In the genomic region with DNA sequence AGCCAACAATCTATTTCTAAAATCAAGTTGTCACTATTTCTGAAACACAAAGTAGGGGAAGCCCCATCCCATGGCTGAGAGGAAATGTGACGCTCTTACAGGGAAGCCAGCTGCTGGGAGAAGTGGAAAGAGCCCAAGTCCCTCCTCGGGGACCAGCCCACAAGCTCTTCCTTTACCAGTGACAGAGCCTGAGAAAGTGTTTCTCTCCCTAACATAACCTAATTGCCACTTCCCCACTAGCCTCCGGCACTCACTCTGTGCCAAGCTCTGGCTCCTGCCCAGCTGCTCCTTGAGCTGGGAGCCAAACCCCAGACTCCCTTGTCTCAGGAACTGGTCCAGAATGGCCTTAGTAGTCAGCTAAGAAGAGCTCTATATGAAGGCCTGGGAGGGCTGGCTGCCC, we compare ENCODE assay signal across 14 cellular contexts. TPM values are rescaled to one million over a fixed set of nuclear protein-coding genes. Genes with fewer than 3 reads are reported as not detected.
DNase-seq lines count a peak whose midpoint lies in the region; ATAC-seq, FAIRE-seq and TF ChIP-seq lines count a peak whose summit lies in the region.
"Had no signal": no experiment of that assay in that cellular context is flagged by ENCODE, and none has a peak within 500 bp of the region (broad histone marks: within the 10 kb centered on the region; RNA-seq: fewer than 3 reads in every experiment).

No MANE protein-coding gene starts in this region.

- H3K4me3 Mint-ChIP-seq in WTC11, result no peak overlapping the region
- no peak overlapping the region for H3K4me3 Mint-ChIP-seq in stimulated activated naive CD8-positive, alpha-beta T cell treated with anti-CD3 and anti-CD28 coated beads, Interleukin-15, amount 100 ng/mL, for 72 hours
- H3K4me3 Mint-ChIP-seq: activated naive CD4-positive, alpha-beta T cell treated with anti-CD3 and anti-CD28 coated beads, Interleukin-2, amount 10 ng/mL, durations not matched to agents 7 days and 5 days; nephron had no signal

- H3K4me1 ChIP-seq in testis, result peaks cover 8% of the 10 kb centered on the region

- POLR2A ChIA-PET in WTC11 (lab: Charles Lee), result no interaction called here

- no peaks in the 10 kb centered on the region for H3K36me3 Mint-ChIP-seq in WTC11
- H3K36me3 Mint-ChIP-seq: activated naive CD4-positive, alpha-beta T cell treated with anti-CD3 and anti-CD28 coated beads, Interleukin-2, amount 10 ng/mL, durations not matched to agents 7 days and 5 days had no signal

- intact Hi-C loops in left colon (cut with DNase I, micrococcal nuclease) (no loop called here), testis (cut with DNase I; ENCODE audit: low total_unique reads) (no loop called here)

- H3K4me3 ChIP-seq in astrocyte of the spinal cord (ENCODE audit: low read depth, low read length), result no peak overlapping the region
- H3K4me3 ChIP-seq in testis, result no peak overlapping the region

- H3K36me3 ChIP-seq in testis (ENCODE audit: low read depth, missing control alignments), result no peaks in the 10 kb centered on the region

- in situ Hi-C loops in astrocyte of the spinal cord (cut with HindIII; ENCODE audit: low sequenced_read_pairs), result no loop called here

- H3K4me1 Mint-ChIP-seq in WTC11, result peaks cover 39% of the 10 kb centered on the region
- H3K4me1 Mint-ChIP-seq in stimulated activated naive CD8-positive, alpha-beta T cell treated with anti-CD3 and anti-CD28 coated beads, Interleukin-15, amount 100 ng/mL, for 72 hours, result no peaks in the 10 kb centered on the region

- FAIRE-seq in HTR-8/SVneo (lab: Jason Lieb, UNC), result no peak

- TF ChIP-seq CTCF in astrocyte of the spinal cord (IDR thresholded peaks at IDR 0.05; ENCODE audit: low read depth, low read length) (no peak), testis (IDR thresholded peaks at IDR 0.05) (no peak), WTC11 (IDR thresholded peaks at IDR 0.05) (no peak)

- H3K9me3 Mint-ChIP-seq in WTC11, result no peaks in the 10 kb centered on the region
- no peaks in the 10 kb centered on the region for H3K9me3 Mint-ChIP-seq in stimulated activated naive CD8-positive, alpha-beta T cell treated with anti-CD3 and anti-CD28 coated beads, Interleukin-15, amount 100 ng/mL, for 72 hours
- H3K9me3 Mint-ChIP-seq: activated naive CD4-positive, alpha-beta T cell treated with anti-CD3 and anti-CD28 coated beads, Interleukin-2, amount 10 ng/mL, durations not matched to agents 7 days and 5 days; nephron had no signal

- H3K27ac ChIP-seq in testis, result no peak overlapping the region

- H3K27me3 Mint-ChIP-seq in WTC11 (ENCODE audit: low read depth), result no peaks in the 10 kb centered on the region
- peaks cover 38% of the 10 kb centered on the region for H3K27me3 Mint-ChIP-seq in stimulated activated naive CD8-positive, alpha-beta T cell treated with anti-CD3 and anti-CD28 coated beads, Interleukin-15, amount 100 ng/mL, for 72 hours

- ATAC-seq in left colon (peak; percentile 45), GM18867 (IDR thresholded peaks at IDR 0.05; ENCODE audit: unreplicated experiment) (no peak), WTC11 (no peak)
- no peak for ATAC-seq in stimulated activated naive CD8-positive, alpha-beta T cell treated with anti-CD3 and anti-CD28 coated beads, Interleukin-15, amount 100 ng/mL, for 72 hours

- no peak for TF ChIP-seq POLR2A in testis (IDR thresholded peaks at IDR 0.05)

- DNase-seq in NCI-H1092 treated with DMSO at 0.1 percent for 48 hours (lab: John Stamatoyannopoulos, UW), result peak; percentile 39
- peak; percentile 16 for DNase-seq in astrocyte of the spinal cord (ENCODE audit: low read depth, low spot score)
- DNase-seq in left colon, result peak in 1 of 2 donors; percentile 30
- DNase-seq in testis, result peak; percentile 27
- no peak for DNase-seq in HTR-8/SVneo (ENCODE audit: insufficient read length, low spot score)
- DNase-seq in WTC11 (ENCODE audit: low spot score), result no peak
- DNase-seq in stimulated activated naive CD8-positive, alpha-beta T cell treated with anti-CD3 and anti-CD28 coated beads, Interleukin-15, amount 100 ng/mL, for 72 hours, result no peak
- DNase-seq: activated CD4-positive, alpha-beta T cell treated with anti-CD3 and anti-CD28 coated beads, Interleukin-2, amount 50 U/mL, for 4 hours; activated naive CD4-positive, alpha-beta T cell treated with anti-CD3 and anti-CD28 coated beads, Interleukin-2, amount 10 ng/mL, durations not matched to agents 7 days and 5 days; effector memory CD4-positive, alpha-beta T cell; GOT3; NCI-H82 had no signal

- no peaks in the 10 kb centered on the region for H3K27me3 ChIP-seq in testis

- WGBS in testis, 2 donors, result 44 to 65% methylated on average over 3 of the region's 3 CpGs

- CTCF ChIA-PET in WTC11 (lab: Charles Lee), result no interaction called here

- H3K27ac Mint-ChIP-seq in WTC11, result no peak overlapping the region
- peak overlapping the region in 1 of 2 donors; percentile 77 for H3K27ac Mint-ChIP-seq in stimulated activated naive CD8-positive, alpha-beta T cell treated with anti-CD3 and anti-CD28 coated beads, Interleukin-15, amount 100 ng/mL, for 72 hours
- H3K27ac Mint-ChIP-seq: activated naive CD4-positive, alpha-beta T cell treated with anti-CD3 and anti-CD28 coated beads, Interleukin-2, amount 10 ng/mL, durations not matched to agents 7 days and 5 days; nephron had no signal

- no peaks in the 10 kb centered on the region for H3K9me3 ChIP-seq in testis

TF ChIP-seq in WTC11, 78 proteins besides CTCF, POLR2A, EP300 and RAD21:
- TF ChIP-seq NFE2L1 (CRISPR knock-in tag; IDR thresholded peaks at IDR 0.05) (no peak), JAZF1 (CRISPR knock-in tag; IDR thresholded peaks at IDR 0.05) (no peak), RELA (CRISPR knock-in tag; IDR thresholded peaks at IDR 0.05; ENCODE audit: borderline replicate concordance) (no peak), RORB (CRISPR knock-in tag; IDR thresholded peaks at IDR 0.05) (no peak), EMX1 (CRISPR knock-in tag; IDR thresholded peaks at IDR 0.05) (no peak), IRF2 (CRISPR knock-in tag; IDR thresholded peaks at IDR 0.05; ENCODE audit: borderline replicate concordance, low read depth) (no peak), SMAD3 (CRISPR knock-in tag; IDR thresholded peaks at IDR 0.05; ENCODE audit: borderline replicate concordance) (no peak), TEAD4 (CRISPR knock-in tag; IDR thresholded peaks at IDR 0.05) (no peak)
- TF ChIP-seq, protein P1, sequence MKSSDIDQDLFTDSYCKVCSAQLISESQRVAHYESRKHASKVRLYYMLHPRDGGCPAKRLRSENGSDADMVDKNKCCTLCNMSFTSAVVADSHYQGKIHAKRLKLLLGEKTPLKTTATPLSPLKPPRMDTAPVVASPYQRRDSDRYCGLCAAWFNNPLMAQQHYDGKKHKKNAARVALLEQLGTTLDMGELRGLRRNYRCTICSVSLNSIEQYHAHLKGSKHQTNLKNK (CRISPR knock-in tag; IDR thresholded peaks at IDR 0.05), result no peak
- TF ChIP-seq, protein P2, sequence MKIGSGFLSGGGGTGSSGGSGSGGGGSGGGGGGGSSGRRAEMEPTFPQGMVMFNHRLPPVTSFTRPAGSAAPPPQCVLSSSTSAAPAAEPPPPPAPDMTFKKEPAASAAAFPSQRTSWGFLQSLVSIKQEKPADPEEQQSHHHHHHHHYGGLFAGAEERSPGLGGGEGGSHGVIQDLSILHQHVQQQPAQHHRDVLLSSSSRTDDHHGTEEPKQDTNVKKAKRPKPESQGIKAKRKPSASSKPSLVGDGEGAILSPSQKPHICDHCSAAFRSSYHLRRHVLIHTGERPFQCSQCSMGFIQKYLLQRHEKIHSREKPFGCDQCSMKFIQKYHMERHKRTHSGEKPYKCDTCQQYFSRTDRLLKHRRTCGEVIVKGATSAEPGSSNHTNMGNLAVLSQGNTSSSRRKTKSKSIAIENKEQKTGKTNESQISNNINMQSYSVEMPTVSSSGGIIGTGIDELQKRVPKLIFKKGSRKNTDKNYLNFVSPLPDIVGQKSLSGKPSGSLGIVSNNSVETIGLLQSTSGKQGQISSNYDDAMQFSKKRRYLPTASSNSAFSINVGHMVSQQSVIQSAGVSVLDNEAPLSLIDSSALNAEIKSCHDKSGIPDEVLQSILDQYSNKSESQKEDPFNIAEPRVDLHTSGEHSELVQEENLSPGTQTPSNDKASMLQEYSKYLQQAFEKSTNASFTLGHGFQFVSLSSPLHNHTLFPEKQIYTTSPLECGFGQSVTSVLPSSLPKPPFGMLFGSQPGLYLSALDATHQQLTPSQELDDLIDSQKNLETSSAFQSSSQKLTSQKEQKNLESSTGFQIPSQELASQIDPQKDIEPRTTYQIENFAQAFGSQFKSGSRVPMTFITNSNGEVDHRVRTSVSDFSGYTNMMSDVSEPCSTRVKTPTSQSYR (CRISPR knock-in tag; IDR thresholded peaks at IDR 0.05), result no peak
- TF ChIP-seq, protein P3, sequence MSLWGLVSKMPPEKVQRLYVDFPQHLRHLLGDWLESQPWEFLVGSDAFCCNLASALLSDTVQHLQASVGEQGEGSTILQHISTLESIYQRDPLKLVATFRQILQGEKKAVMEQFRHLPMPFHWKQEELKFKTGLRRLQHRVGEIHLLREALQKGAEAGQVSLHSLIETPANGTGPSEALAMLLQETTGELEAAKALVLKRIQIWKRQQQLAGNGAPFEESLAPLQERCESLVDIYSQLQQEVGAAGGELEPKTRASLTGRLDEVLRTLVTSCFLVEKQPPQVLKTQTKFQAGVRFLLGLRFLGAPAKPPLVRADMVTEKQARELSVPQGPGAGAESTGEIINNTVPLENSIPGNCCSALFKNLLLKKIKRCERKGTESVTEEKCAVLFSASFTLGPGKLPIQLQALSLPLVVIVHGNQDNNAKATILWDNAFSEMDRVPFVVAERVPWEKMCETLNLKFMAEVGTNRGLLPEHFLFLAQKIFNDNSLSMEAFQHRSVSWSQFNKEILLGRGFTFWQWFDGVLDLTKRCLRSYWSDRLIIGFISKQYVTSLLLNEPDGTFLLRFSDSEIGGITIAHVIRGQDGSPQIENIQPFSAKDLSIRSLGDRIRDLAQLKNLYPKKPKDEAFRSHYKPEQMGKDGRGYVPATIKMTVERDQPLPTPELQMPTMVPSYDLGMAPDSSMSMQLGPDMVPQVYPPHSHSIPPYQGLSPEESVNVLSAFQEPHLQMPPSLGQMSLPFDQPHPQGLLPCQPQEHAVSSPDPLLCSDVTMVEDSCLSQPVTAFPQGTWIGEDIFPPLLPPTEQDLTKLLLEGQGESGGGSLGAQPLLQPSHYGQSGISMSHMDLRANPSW (CRISPR knock-in tag; conservative IDR thresholded peaks at IDR 0.05; ENCODE audit: low read depth), result no peak

RNA-seq across cellular contexts. Expression of a gene that starts 42.9 kb away (rescaled TPM):
- 10 to 100 TPM in 1 of 2 donors, 1 to 10 TPM in 1; 9.7 to 12.7 TPM for total RNA-seq in left colon
- total RNA-seq in testis, result 10 to 100 TPM in 1 of 2 donors, 1 to 10 TPM in 1; 5.1 to 17.3 TPM
- 10.2 TPM for polyA plus RNA-seq in testis (ENCODE audit: insufficient read depth, low read depth, low replicate concordance)
- 0.25 to 0.39 TPM (median 0.34 TPM) in 3 replicates for total RNA-seq in WTC11 (2021)

Comparison
In these comparisons a context has a peak if more than half of its experiments do, and no peak if none do; other contexts are left out.
1. DNase-seq: peak in NCI-H1092 treated with DMSO at 0.1 percent for 48 hours (single experiment), astrocyte of the spinal cord (single experiment) and testis (single experiment); none in HTR-8/SVneo (single experiment), WTC11 (single experiment) and stimulated activated naive CD8-positive, alpha-beta T cell treated with anti-CD3 and anti-CD28 coated beads, Interleukin-15, amount 100 ng/mL, for 72 hours (0 of 2).